ENCODE assay signal across 9 cellular contexts in genomic region chr4:165873298-165874071, GRCh38. TPM values are rescaled to one million over a fixed set of nuclear protein-coding genes. Genes with fewer than 3 reads are reported as not detected.
DNase-seq lines count a peak whose midpoint lies in the region; ATAC-seq and TF ChIP-seq lines count a peak whose summit lies in the region.
"Had no signal": no experiment of that assay in that cellular context is flagged by ENCODE, and none has a peak within 500 bp of the region (broad histone marks: within the 10 kb centered on the region; RNA-seq: fewer than 3 reads in every experiment).

No MANE protein-coding gene starts in this region.

- peaks cover 16% of the 10 kb centered on the region for H3K4me1 ChIP-seq in KMS-11 (ENCODE audit: low read depth, poor library complexity, severe bottlenecking)
- H3K4me1 ChIP-seq in testis: no peaks in the 10 kb centered on the region
- no peaks in the 10 kb centered on the region for H3K4me1 ChIP-seq in CD8-positive, alpha-beta T cell (ENCODE audit: insufficient read depth, low read length)

- TF ChIP-seq CTCF in KMS-11 (conservative IDR thresholded peaks at IDR 0.05; ENCODE audit: low read depth, low read length): no peak
- no peak for TF ChIP-seq CTCF in cardiac fibroblast (IDR thresholded peaks at IDR 0.05; ENCODE audit: low read depth, low read length)
- no peak for TF ChIP-seq CTCF in testis (IDR thresholded peaks at IDR 0.05)
- no peak for TF ChIP-seq CTCF in CD14-positive monocyte (IDR thresholded peaks at IDR 0.05)
- TF ChIP-seq CTCF in CD8-positive, alpha-beta T cell (IDR thresholded peaks at IDR 0.05): no peak

- H3K4me2 ChIP-seq in KMS-11: peak overlapping the region; percentile 56

- 0% methylated on average over 24 to 51 of the region's 70 CpGs for WGBS in testis, 2 donors

- no peaks in the 10 kb centered on the region for H3K27me3 ChIP-seq in KMS-11 (ENCODE audit: insufficient read depth, low read depth)
- no peaks in the 10 kb centered on the region for H3K27me3 ChIP-seq in testis
- H3K27me3 ChIP-seq in CD8-positive, alpha-beta T cell (ENCODE audit: insufficient read depth, low read length): peaks cover 4% of the 10 kb centered on the region

- peak overlapping the region; percentile 73 for H2AFZ ChIP-seq in KMS-11 (ENCODE audit: low read depth)

- peaks cover 43 to 56% (median 46%) of the 10 kb centered on the region in 3 donors for H3K27me3 Mint-ChIP-seq in CD14-positive monocyte (ENCODE audit: low read depth in 3 of 3)
- peaks cover 45% of the 10 kb centered on the region for H3K27me3 Mint-ChIP-seq in CD8-positive, alpha-beta T cell (ENCODE audit: low read depth)

- H3K4me3 Mint-ChIP-seq in CD14-positive monocyte: peak overlapping the region in 1 of 2 donors; percentile 71
- no peak overlapping the region for H3K4me3 Mint-ChIP-seq in CD8-positive, alpha-beta T cell
- H3K4me3 Mint-ChIP-seq: memory B cell had no signal

- CTCF ChIA-PET in CD8-positive, alpha-beta T cell (lab: Charles Lee): no interaction called here

- H3K79me2 ChIP-seq in KMS-11 (ENCODE audit: insufficient read depth, low read depth): no peaks in the 10 kb centered on the region

- POLR2A ChIA-PET in CD8-positive, alpha-beta T cell (lab: Charles Lee): no interaction called here

- H3K27ac Mint-ChIP-seq in CD14-positive monocyte: no peak overlapping the region
- H3K27ac Mint-ChIP-seq in CD8-positive, alpha-beta T cell: no peak overlapping the region
- H3K27ac Mint-ChIP-seq: memory B cell had no signal

- DNase-seq in ELF-1 (ENCODE audit: low read depth, low spot score) (peak; percentile 56), cardiac fibroblast (ENCODE audit: low read depth in 2 of 2) (peak; percentile 7 to 42), left kidney (ENCODE audit: low read depth, low spot score) (peak; percentile 80), testis (peak; percentile 47), CD14-positive monocyte (ENCODE audit: low spot score) (no peak), ureter (ENCODE audit: low spot score) (no peak)
- no peak for DNase-seq in CD8-positive, alpha-beta T cell

- peak overlapping the region; percentile 42 for H3K27ac ChIP-seq in KMS-11
- peak overlapping the region; percentile 46 to 48 for H3K27ac ChIP-seq in testis
- H3K27ac ChIP-seq in CD8-positive, alpha-beta T cell (ENCODE audit: low read depth, low read length): no peak overlapping the region

- H4K20me1 ChIP-seq in KMS-11 (ENCODE audit: insufficient read depth): no peaks in the 10 kb centered on the region

- no peak for TF ChIP-seq POLR2A in testis (IDR thresholded peaks at IDR 0.05)

- intact Hi-C loops in testis (cut with DNase I; ENCODE audit: low total_unique reads): no loop called here
- intact Hi-C loops in CD14-positive monocyte (cut with micrococcal nuclease): no loop called here
- intact Hi-C loops in CD8-positive, alpha-beta T cell (cut with DNase I, micrococcal nuclease): no loop called here

- peaks cover 1% of the 10 kb centered on the region for H3K4me1 Mint-ChIP-seq in CD14-positive monocyte
- H3K4me1 Mint-ChIP-seq in CD8-positive, alpha-beta T cell (ENCODE audit: low read depth): peaks cover 7% of the 10 kb centered on the region

- no peaks in the 10 kb centered on the region for H3K9me3 ChIP-seq in testis
- no peaks in the 10 kb centered on the region for H3K9me3 ChIP-seq in CD8-positive, alpha-beta T cell (ENCODE audit: low read length)

- peaks cover 0 to 6% (median 3%) of the 10 kb centered on the region in 7 donors for H3K9me3 Mint-ChIP-seq in CD14-positive monocyte
- H3K9me3 Mint-ChIP-seq in CD8-positive, alpha-beta T cell: no peaks in the 10 kb centered on the region
- H3K9me3 Mint-ChIP-seq: memory B cell had no signal

- ATAC-seq in CD8-positive, alpha-beta T cell: no peak

- peak overlapping the region; percentile 49; the same call in 1 of the 2 replicates for H3K9ac ChIP-seq in KMS-11

- no peak overlapping the region for H3K4me3 ChIP-seq in KMS-11 (IDR thresholded peaks at IDR 0.05; ENCODE audit: insufficient read depth, low read depth, low read length)
- peak overlapping the region; percentile 60 to 68 for H3K4me3 ChIP-seq in cardiac fibroblast (replicated peaks in 1 of 2; ENCODE audit: low read depth in 2 of 2, low read length in 2 of 2)
- H3K4me3 ChIP-seq in testis: peak overlapping the region; percentile 49 to 59
- H3K4me3 ChIP-seq in CD8-positive, alpha-beta T cell (ENCODE audit: low read depth, low read length): no peak overlapping the region

- H3K36me3 ChIP-seq in KMS-11 (ENCODE audit: insufficient read depth) (no peaks in the 10 kb centered on the region), testis (ENCODE audit: low read depth, missing control alignments) (no peaks in the 10 kb centered on the region)
- no peaks in the 10 kb centered on the region for H3K36me3 ChIP-seq in CD8-positive, alpha-beta T cell (ENCODE audit: insufficient read depth, low read length)

- H3K36me3 Mint-ChIP-seq in CD14-positive monocyte: peaks cover 0 to 4% of the 10 kb centered on the region in 2 donors
- no peaks in the 10 kb centered on the region for H3K36me3 Mint-ChIP-seq in CD8-positive, alpha-beta T cell
- H3K36me3 Mint-ChIP-seq: memory B cell had no signal

RNA-seq across cellular contexts. Expression of gene TLL1, which starts 0.4 kb away (rescaled TPM):
- total RNA-seq in testis (1 to 10 TPM in 1 of 2 donors, under 1 TPM in 1; 0.94 to 1.1 TPM), ureter (7.9 TPM)
- polyA plus RNA-seq in testis (ENCODE audit: insufficient read depth, low read depth, low replicate concordance) (0.71 TPM), CD14-positive monocyte (not detected)
- not detected for total RNA-seq in CD8-positive, alpha-beta T cell

Comparison
In these comparisons a context has a peak if more than half of its experiments do, and no peak if none do; other contexts are left out.
1. DNase-seq: peak in ELF-1 (single experiment), cardiac fibroblast (2 of 2), left kidney (single experiment) and testis (single experiment); none in CD14-positive monocyte (single experiment), CD8-positive, alpha-beta T cell (0 of 7) and ureter (single experiment).
2. H3K4me3 ChIP-seq: peak in cardiac fibroblast (2 of 2) and testis (2 of 2); none in KMS-11 (single experiment) and CD8-positive, alpha-beta T cell (single experiment).